Comparison of ENCODE assay signal across 40 cellular contexts in the genomic region with DNA sequence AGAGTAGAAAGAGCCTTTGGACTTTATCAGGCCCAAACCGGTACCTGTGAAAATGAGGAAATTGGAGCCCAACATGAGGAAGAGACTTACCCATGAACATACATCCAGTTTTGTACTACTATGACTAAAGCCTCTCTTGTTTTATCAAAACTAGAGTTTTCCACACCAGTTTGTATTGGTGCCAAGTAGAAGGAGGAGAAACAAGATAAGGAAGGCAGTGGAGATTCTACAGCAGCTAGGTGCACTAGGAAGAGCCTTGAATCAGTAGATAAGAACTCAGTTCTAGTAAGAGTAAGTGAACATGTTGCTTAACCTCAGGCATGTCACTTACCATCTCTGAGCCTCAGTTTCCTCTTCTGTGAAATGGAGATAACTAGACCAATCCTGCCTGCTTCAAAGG. TPM values are rescaled to one million over a fixed set of nuclear protein-coding genes. Genes with fewer than 3 reads are reported as not detected.
"Had no signal": no experiment of that assay in that cellular context is flagged by ENCODE, and none has a peak within 500 bp of the region (broad histone marks: within the 10 kb centered on the region; RNA-seq: fewer than 3 reads in every experiment).

No MANE protein-coding gene starts in this region.

- ATAC-seq: activated CD4-positive, alpha-beta T cell treated with anti-CD3 and anti-CD28 coated beads for 36 hours; activated CD4-positive, CD25-positive, alpha-beta regulatory T cell treated with anti-CD3 and anti-CD28 coated beads, Interleukin-2, amount 50 U/mL, for 24 hours; activated CD8-positive, alpha-beta T cell treated with anti-CD3 and anti-CD28 coated beads for 36 hours; activated naive CD4-positive, alpha-beta T cell treated with anti-CD3 and anti-CD28 coated beads, Interleukin-2, amount 50 U/mL, for 72 hours; activated T-cell treated with anti-CD3 and anti-CD28 coated beads, Interleukin-2, amount 50 U/mL, for 4 hours; activated T-cell treated with anti-CD3 and anti-CD28 coated beads, Interleukin-2, amount 50 U/mL, for 72 hours; activated T-helper 17 cell treated with anti-CD3 and anti-CD28 coated beads, Interleukin-2, amount 50 U/mL, for 72 hours; WTC11 had no signal

- H3K9me3 Mint-ChIP-seq: activated CD4-positive, alpha-beta memory T cell treated with anti-CD3 and anti-CD28 coated beads for 36 hours; activated CD8-positive, alpha-beta T cell treated with anti-CD3 and anti-CD28 coated beads for 36 hours; activated naive CD4-positive, alpha-beta T cell treated with anti-CD3 and anti-CD28 coated beads for 36 hours; activated naive CD4-positive, alpha-beta T cell treated with anti-CD3 and anti-CD28 coated beads, Interleukin-2, amount 50 U/mL, for 72 hours; activated naive CD8-positive, alpha-beta T cell treated with anti-CD3 and anti-CD28 coated beads for 36 hours; activated T-cell treated with anti-CD3 and anti-CD28 coated beads, Interleukin-2, amount 50 U/mL, for 4 hours; activated T-cell treated with anti-CD3 and anti-CD28 coated beads, Interleukin-2, amount 50 U/mL, for 72 hours; activated T-helper 1 cell treated with anti-CD3 and anti-CD28 coated beads, Interleukin-12 subunit alpha, Interleukin-12 subunit beta, Interleukin-2, Interleukin-4 antibody, amounts not matched to agents 30 ng/mL and 10 ng/mL and 1 ng/mL, durations not matched to agents 14 hours and 24 hours and 36 hours; activated T-helper 17 cell treated with anti-CD3 and anti-CD28 coated beads, Interleukin-2, amount 50 U/mL, for 72 hours; central memory CD8-positive, alpha-beta T cell; T-helper 1 cell treated with Interleukin-12 subunit alpha and Interleukin-12 subunit beta and Interleukin-4 antibody, amounts not matched to agents 30 μg/mL and 1 μg/mL, for 36 hours; T-helper 2 cell treated with Interferon-gamma antibody and Interleukin-4, amounts not matched to agents 5 μg/mL and 100 μg/mL, for 36 hours; WTC11 had no signal

- H3K36me3 Mint-ChIP-seq: activated CD4-positive, alpha-beta memory T cell treated with anti-CD3 and anti-CD28 coated beads for 36 hours; activated naive CD4-positive, alpha-beta T cell treated with anti-CD3 and anti-CD28 coated beads, Interleukin-2, amount 50 U/mL, for 72 hours; activated naive CD8-positive, alpha-beta T cell treated with anti-CD3 and anti-CD28 coated beads for 36 hours; brain; WTC11 had no signal

- FAIRE-seq: bronchial epithelial cell, TTC549 had no signal

- H3K36me3 ChIP-seq: ascending aorta, cardiac muscle cell, colonic mucosa, WERI-Rb-1 had no signal

- H3K27me3 ChIP-seq: ascending aorta, colonic mucosa had no signal

- H3K4me1 Mint-ChIP-seq: activated CD4-positive, alpha-beta T cell treated with anti-CD3 and anti-CD28 coated beads for 36 hours; activated naive CD8-positive, alpha-beta T cell treated with anti-CD3 and anti-CD28 coated beads for 36 hours; activated T-helper 17 cell treated with anti-CD3 and anti-CD28 coated beads, Interleukin-2, amount 50 U/mL, for 72 hours; central memory CD8-positive, alpha-beta T cell had no signal

- DNase-seq: activated CD4-positive, alpha-beta memory T cell treated with anti-CD3 and anti-CD28 coated beads for 36 hours; activated CD4-positive, alpha-beta T cell treated with anti-CD3 and anti-CD28 coated beads for 1 hour; activated CD4-positive, alpha-beta T cell treated with anti-CD3 and anti-CD28 coated beads for 36 hours; activated CD4-positive, alpha-beta T cell treated with anti-CD3 and anti-CD28 coated beads for 48 hours; activated CD4-positive, alpha-beta T cell treated with anti-CD3 and anti-CD28 coated beads, Interleukin-2, amount 50 U/mL, for 1 hour; activated CD4-positive, alpha-beta T cell treated with anti-CD3 and anti-CD28 coated beads, Interleukin-2, amount 50 U/mL, for 4 hours; activated CD4-positive, CD25-positive, alpha-beta regulatory T cell; activated CD8-positive, alpha-beta memory T cell treated with anti-CD3 and anti-CD28 coated beads, Interleukin-2, amount 50 U/mL, for 4 hours; activated CD8-positive, alpha-beta T cell treated with anti-CD3 and anti-CD28 coated beads for 36 hours; activated gamma-delta T cell treated with Interleukin-2 at 50 U/mL for 16 hours; activated naive CD4-positive, alpha-beta T cell; activated naive CD4-positive, alpha-beta T cell treated with anti-CD3 and anti-CD28 coated beads for 36 hours; activated naive CD4-positive, alpha-beta T cell treated with anti-CD3 and anti-CD28 coated beads, Interleukin-2, amount 50 U/mL, for 16 hours; activated naive CD8-positive, alpha-beta T cell treated with anti-CD3 and anti-CD28 coated beads for 36 hours; activated T-cell treated with anti-CD3 and anti-CD28 coated beads for 4 hours; activated T-cell treated with anti-CD3 and anti-CD28 coated beads, Interleukin-2, amount 50 U/mL, for 1 hour; activated T-cell treated with anti-CD3 and anti-CD28 coated beads, Interleukin-2, amount 50 U/mL, for 4 hours; activated T-cell treated with anti-CD3 and anti-CD28 coated beads, Interleukin-2, amount 50 U/mL, for 72 hours; amygdala; anterior cingulate cortex; caudate nucleus; cerebellar nuclear complex; colonic mucosa; T-helper 1 cell; T-helper 2 cell; T-helper 9 cell; WERI-Rb-1 had no signal

- H3K4me3 ChIP-seq: ascending aorta, cardiac muscle cell, colonic mucosa had no signal

- H3K9me3 ChIP-seq: ascending aorta, colonic mucosa had no signal

- H3K27ac ChIP-seq: ascending aorta, cardiac muscle cell, colonic mucosa, WERI-Rb-1 had no signal

- H3K4me1 ChIP-seq: ascending aorta, colonic mucosa had no signal

- H3K4me3 Mint-ChIP-seq: activated CD4-positive, alpha-beta memory T cell treated with anti-CD3 and anti-CD28 coated beads for 36 hours; activated CD4-positive, alpha-beta T cell treated with anti-CD3 and anti-CD28 coated beads for 36 hours; activated CD8-positive, alpha-beta T cell treated with anti-CD3 and anti-CD28 coated beads for 36 hours; activated naive CD4-positive, alpha-beta T cell treated with anti-CD3 and anti-CD28 coated beads for 36 hours; activated naive CD8-positive, alpha-beta T cell treated with anti-CD3 and anti-CD28 coated beads for 36 hours; activated T-cell treated with anti-CD3 and anti-CD28 coated beads, Interleukin-2, amount 50 U/mL, for 4 hours; activated T-cell treated with anti-CD3 and anti-CD28 coated beads, Interleukin-2, amount 50 U/mL, for 72 hours; activated T-helper 1 cell treated with anti-CD3 and anti-CD28 coated beads, Interleukin-12 subunit alpha, Interleukin-12 subunit beta, Interleukin-2, Interleukin-4 antibody, amounts not matched to agents 30 ng/mL and 10 ng/mL and 1 ng/mL, durations not matched to agents 14 hours and 24 hours and 36 hours; activated T-helper 17 cell treated with anti-CD3 and anti-CD28 coated beads, Interleukin-2, amount 50 U/mL, for 72 hours; brain; central memory CD8-positive, alpha-beta T cell; T-helper 1 cell treated with Interleukin-12 subunit alpha and Interleukin-12 subunit beta and Interleukin-4 antibody, amounts not matched to agents 30 μg/mL and 1 μg/mL, for 36 hours; T-helper 2 cell treated with Interferon-gamma antibody and Interleukin-4, amounts not matched to agents 5 μg/mL and 100 μg/mL, for 36 hours; WTC11 had no signal

- H3K27ac Mint-ChIP-seq: activated CD4-positive, alpha-beta memory T cell treated with anti-CD3 and anti-CD28 coated beads for 36 hours; activated CD4-positive, alpha-beta T cell treated with anti-CD3 and anti-CD28 coated beads for 36 hours; activated CD8-positive, alpha-beta T cell treated with anti-CD3 and anti-CD28 coated beads for 36 hours; activated naive CD4-positive, alpha-beta T cell treated with anti-CD3 and anti-CD28 coated beads for 36 hours; activated naive CD4-positive, alpha-beta T cell treated with anti-CD3 and anti-CD28 coated beads, Interleukin-2, amount 50 U/mL, for 72 hours; activated naive CD8-positive, alpha-beta T cell treated with anti-CD3 and anti-CD28 coated beads for 36 hours; activated T-cell treated with anti-CD3 and anti-CD28 coated beads, Interleukin-2, amount 50 U/mL, for 72 hours; activated T-helper 1 cell treated with anti-CD3 and anti-CD28 coated beads, Interleukin-12 subunit alpha, Interleukin-12 subunit beta, Interleukin-2, Interleukin-4 antibody, amounts not matched to agents 30 ng/mL and 10 ng/mL and 1 ng/mL, durations not matched to agents 14 hours and 24 hours and 36 hours; activated T-helper 17 cell treated with anti-CD3 and anti-CD28 coated beads, Interleukin-2, amount 50 U/mL, for 72 hours; brain; T-helper 1 cell treated with Interleukin-12 subunit alpha and Interleukin-12 subunit beta and Interleukin-4 antibody, amounts not matched to agents 30 μg/mL and 1 μg/mL, for 36 hours; T-helper 2 cell treated with Interferon-gamma antibody and Interleukin-4, amounts not matched to agents 5 μg/mL and 100 μg/mL, for 36 hours; WTC11 had no signal

RNA-seq across cellular contexts. Expression of a gene that starts 13.7 kb away (rescaled TPM):
- total RNA-seq: activated CD4-positive, alpha-beta memory T cell treated with anti-CD3 and anti-CD28 coated beads for 36 hours; activated CD4-positive, alpha-beta T cell treated with anti-CD3 and anti-CD28 coated beads for 36 hours; activated naive CD4-positive, alpha-beta T cell treated with anti-CD3 and anti-CD28 coated beads for 36 hours; activated naive CD4-positive, alpha-beta T cell treated with anti-CD3 and anti-CD28 coated beads, Interleukin-2, amount 50 U/mL, for 72 hours; activated T-cell treated with anti-CD3 and anti-CD28 coated beads, Interleukin-2, amount 50 U/mL, for 72 hours; activated T-helper 1 cell treated with anti-CD3 and anti-CD28 coated beads, Interleukin-12 subunit alpha, Interleukin-12 subunit beta, Interleukin-2, Interleukin-4 antibody, amounts not matched to agents 30 ng/mL and 10 ng/mL and 1 ng/mL, durations not matched to agents 14 hours and 24 hours and 36 hours; activated T-helper 17 cell treated with anti-CD3 and anti-CD28 coated beads, Interleukin-2, amount 50 U/mL, for 72 hours; ascending aorta; bronchial epithelial cell had no signal
